ENCODE assay signal across 18 cellular contexts in genomic region chr6:20162515-20162914, GRCh38. TPM values are rescaled to one million over a fixed set of nuclear protein-coding genes. Genes with fewer than 3 reads are reported as not detected.
A peak's percentile ranks its signal among the peaks of the same experiment; 100 is the strongest.
DNase-seq lines count a peak whose midpoint lies in the region; ATAC-seq, FAIRE-seq and TF ChIP-seq lines count a peak whose summit lies in the region.
"Had no signal": no experiment of that assay in that cellular context is flagged by ENCODE, and none has a peak within 500 bp of the region (broad histone marks: within the 10 kb centered on the region; RNA-seq: fewer than 3 reads in every experiment).

No MANE protein-coding gene starts in this region.

- no peak overlapping the region for H3K4me3 ChIP-seq in GM12878
- H3K4me3 ChIP-seq: GM23338, HAP-1 had no signal

- peaks cover 0 to 3% of the 10 kb centered on the region in 2 experiments; a peak in 3 of 4 replicates for H3K36me3 ChIP-seq in GM12878 (ENCODE audit: control insufficient read depth in 2 of 2, insufficient read depth in 2 of 2, low read length in 1 of 2)
- H3K36me3 ChIP-seq: HAP-1 had no signal

- no peaks in the 10 kb centered on the region for H4K20me1 ChIP-seq in GM12878 (ENCODE audit: control insufficient read depth, insufficient read depth)
- no peaks in the 10 kb centered on the region for H4K20me1 ChIP-seq in H9 (ENCODE audit: control insufficient read depth, insufficient read depth, insufficient read length)

- CTCF ChIA-PET in GM12878 (lab: Yijun Ruan, JAX), result interaction anchor here (0.8 kb wide), 1 partner anchor 128 kb away, joined by 3 read pairs; no protein-coding TSS in a partner anchor

- H3K4me3 Mint-ChIP-seq in H9, result no peak overlapping the region
- H3K4me3 Mint-ChIP-seq: CD4-positive, alpha-beta memory T cell; GM23338; HFFc6 had no signal

- TF ChIP-seq POLR2A in GM12878 (IDR thresholded peaks at IDR 0.05; ENCODE audit: low read depth, low read length), result no peak

- H3K18ac ChIP-seq in H9 (ENCODE audit: insufficient read length, low read depth, low read length), result no peak overlapping the region

- POLR2A ChIA-PET in GM12878 (lab: Charles Lee), result no interaction called here

- no peaks in the 10 kb centered on the region for H3K9me3 Mint-ChIP-seq in H9
- H3K9me3 Mint-ChIP-seq: CD4-positive, alpha-beta memory T cell; GM23338; HFFc6 had no signal

- no peak overlapping the region for H2BK120ac ChIP-seq in H9 (ENCODE audit: low read depth, low read length, poor library complexity, severe bottlenecking)

- H3K4me2 ChIP-seq in GM12878 (ENCODE audit: control insufficient read depth, insufficient read depth) (no peak overlapping the region), H9 (ENCODE audit: insufficient read depth, insufficient read length, low read length) (no peak overlapping the region)
- H3K4me2 ChIP-seq: GM23338 had no signal

- WGBS in GM12878 (ENCODE audit: insufficient coverage, insufficient replicate concordance, low lambda C conversion rate, missing lambda C conversion rate), result 25% methylated on average over 2 of the region's 2 CpGs
- WGBS in H9 (ENCODE audit: extremely low coverage, insufficient read length, low lambda C conversion rate), result no CpG with 5 or more reads among the region's 2 CpGs

- H3K9me3 ChIP-seq in GM12878 (replicated peaks; ENCODE audit: control insufficient read depth, insufficient read depth, low read length) (no peaks in the 10 kb centered on the region; the same call in 1 of the 3 replicates), H9 (ENCODE audit: control insufficient read depth, low read depth, low read length) (no peaks in the 10 kb centered on the region)
- H3K9me3 ChIP-seq: Caco-2, HAP-1 had no signal

- H3K23ac ChIP-seq in H9 (ENCODE audit: insufficient read length, low read depth, low read length), result no peak overlapping the region

- SMC1A ChIA-PET in GM12878 (lab: Charles Lee; ENCODE audit: uncharacterized antibody, unreplicated experiment), result interaction anchor here (0.9 to 1.5 kb wide), 3 partner anchors 9 to 40 kb away, joined by 3 to 5 read pairs (median 3); no protein-coding TSS in a partner anchor

- no peaks in the 10 kb centered on the region for H3K27me3 ChIP-seq in GM12878 (replicated peaks in 1 of 2; ENCODE audit: control insufficient read depth in 2 of 2, insufficient read depth in 2 of 2, low read length in 1 of 2)
- no peaks in the 10 kb centered on the region for H3K27me3 ChIP-seq in H9 (ENCODE audit: insufficient read depth, low read length)

- peak; percentile 23 for FAIRE-seq in GM12878 (lab: Jason Lieb, UNC)
- FAIRE-seq: G401.6, GM12891, GM18507 had no signal

- intact Hi-C loops in GM12878 (cut with micrococcal nuclease; ENCODE audit: unreplicated experiment), result no loop called here

- H3K4ac ChIP-seq in H9 (ENCODE audit: low read depth, low read length), result no peak overlapping the region

- H2AFZ ChIP-seq in GM12878 (ENCODE audit: control insufficient read depth, low read depth, low read length) (no peak overlapping the region), H9 (ENCODE audit: low read length) (no peak overlapping the region)
- H2AFZ ChIP-seq: GM23338 had no signal

- no peak overlapping the region for H3K14ac ChIP-seq in H9 (ENCODE audit: insufficient read depth, low read length)

- in situ Hi-C loops in GM12878 (cut with MboI), result no loop called here

- DNase-seq in GM12878 (ENCODE audit: low read depth, low spot score) (no peak), H9 (no peak), COLO668 (lab: John Stamatoyannopoulos, UW; ENCODE audit: unreplicated experiment) (no peak), NCI-H69 (lab: John Stamatoyannopoulos, UW) (no peak)
- DNase-seq: C1 segment of cervical spinal cord; Caco-2; CD4-positive, alpha-beta memory T cell; DMS153; DND-41; HFFc6 had no signal

- RAD21 ChIA-PET in GM12878 (lab: Charles Lee; ENCODE audit: unreplicated experiment), result no interaction called here

- H4K5ac ChIP-seq in H9 (ENCODE audit: insufficient read length, low read depth, low read length), result no peak overlapping the region

- H2BK20ac ChIP-seq in H9 (ENCODE audit: low read depth, low read length, poor library complexity, severe bottlenecking), result no peak overlapping the region

- no peak overlapping the region for H4K91ac ChIP-seq in H9 (ENCODE audit: insufficient read length, low read depth, low read length)

- TF ChIP-seq CTCF in GM12878 (IDR thresholded peaks at IDR 0.05 in 2 of 3, conservative IDR thresholded peaks at IDR 0.05 in 1 of 3; ENCODE audit: control insufficient read depth in 2 of 3, extremely low read depth in 1 of 3, insufficient read depth in 1 of 3, low read depth in 3 of 3, low read length in 3 of 3) (no peak), H9 (conservative IDR thresholded peaks at IDR 0.05) (no peak)

- no peak overlapping the region for H3K9ac ChIP-seq in GM12878 (ENCODE audit: control insufficient read depth, insufficient read depth, low read length)
- no peak overlapping the region for H3K9ac ChIP-seq in H9 (ENCODE audit: extremely low read depth, insufficient read length, low read length)

- H2AK5ac ChIP-seq in H9 (ENCODE audit: insufficient read length, low read length), result no peak overlapping the region

- H3T11ph ChIP-seq in H9 (ENCODE audit: low read length), result no peak overlapping the region

- no peak for TF ChIP-seq RAD21 in GM12878 (IDR thresholded peaks at IDR 0.05; ENCODE audit: insufficient read depth, low read depth, low read length)

- no peak overlapping the region for H2BK5ac ChIP-seq in H9 (ENCODE audit: insufficient read length, low read length)

- H3K79me2 ChIP-seq in GM12878 (ENCODE audit: control insufficient read depth, insufficient read depth, low read length) (peaks cover 2% of the 10 kb centered on the region; the same call in 1 of the 2 replicates), H9 (ENCODE audit: insufficient read depth, low read length) (no peaks in the 10 kb centered on the region; the same call in 1 of the 2 replicates)

- no peak overlapping the region for H2BK15ac ChIP-seq in H9 (ENCODE audit: low read depth, low read length)

- no peaks in the 10 kb centered on the region for H3K27me3 Mint-ChIP-seq in H9 (ENCODE audit: low read depth)
- H3K27me3 Mint-ChIP-seq: CD4-positive, alpha-beta memory T cell had no signal

- BruUV-seq in GM12878 (replicated peaks; lab: Mats Ljungman, UMichigan), result no TSS peak

- peaks cover 3% of the 10 kb centered on the region for H3K79me1 ChIP-seq in H9 (ENCODE audit: insufficient read depth, low read depth, low read length, poor library complexity, severe bottlenecking)

- H3K4me1 ChIP-seq in GM12878 (ENCODE audit: control insufficient read depth, insufficient read depth, low read length), result no peaks in the 10 kb centered on the region
- H3K4me1 ChIP-seq in H9 (ENCODE audit: insufficient read depth, low read length), result peaks cover 9% of the 10 kb centered on the region; the same call in 1 of the 2 replicates
- H3K4me1 ChIP-seq: Caco-2 had no signal

- H4K8ac ChIP-seq in H9 (replicated peaks; ENCODE audit: insufficient read length, low read depth, low read length), result no peak overlapping the region

- no peak overlapping the region for H2BK12ac ChIP-seq in H9 (ENCODE audit: insufficient read length, low read depth, low read length)

- H3K27ac ChIP-seq in GM12878 (ENCODE audit: control insufficient read depth, insufficient read depth), result no peak overlapping the region
- H3K27ac ChIP-seq in H9 (ENCODE audit: insufficient read length, low read depth, low read length), result no peak overlapping the region

- no peaks in the 10 kb centered on the region for H3K23me2 ChIP-seq in H9 (ENCODE audit: insufficient read length, low read depth, low read length, poor library complexity, severe bottlenecking)

- ATAC-seq in HG02852 (IDR thresholded peaks at IDR 0.05; ENCODE audit: unreplicated experiment) (peak; percentile 57), HG03039 (IDR thresholded peaks at IDR 0.05; ENCODE audit: unreplicated experiment) (peak; percentile 55), GM12878 (peak; percentile 39; the same call in 2 of the 3 replicates), HG03025 (IDR thresholded peaks at IDR 0.05; ENCODE audit: low FRiP score, unreplicated experiment) (no peak)
- ATAC-seq: GM23338 had no signal

- H3K4me1 Mint-ChIP-seq in H9, result peaks cover 17 to 23% of the 10 kb centered on the region in 2 experiments

- no peak overlapping the region for H3K56ac ChIP-seq in H9 (ENCODE audit: insufficient read length, low read depth, low read length)

- no peaks in the 10 kb centered on the region for H3K36me3 Mint-ChIP-seq in H9 (ENCODE audit: insufficient read depth in 1 of 3, low read depth in 3 of 3)

- TF ChIP-seq EP300 in GM12878 (IDR thresholded peaks at IDR 0.05; ENCODE audit: borderline replicate concordance in 1 of 2, control insufficient read depth in 1 of 2, low read depth in 2 of 2, low read length in 2 of 2), result no peak

- no peak overlapping the region; a peak in 1 of 7 replicates for H3K27ac Mint-ChIP-seq in H9
- H3K27ac Mint-ChIP-seq: GM23338, HFFc6 had no signal

TF ChIP-seq in GM12878, 131 proteins besides CTCF, POLR2A, EP300 and RAD21 (continues in another document):
- no peak for TF ChIP-seq CBFB (IDR thresholded peaks at IDR 0.05; ENCODE audit: low read depth)

RNA-seq across cellular contexts. Expression of gene MBOAT1, which starts 49.8 kb away (rescaled TPM):
- total RNA-seq in GM12878 (2013; cell fraction: nucleolus; rRNA removed), result 52.4 and 54.2 TPM in 2 replicates
- total RNA-seq in GM12878 (2014; rRNA removed) (21.0 and 22.7 TPM in 2 replicates), GM12878 (2014; rRNA removed; fragmentation: Illumina TruSeq; extraction: Trizol) (17.0 and 17.2 TPM in 2 replicates), GM12878 (2021) (18.2 and 19.3 TPM in 2 replicates), H9 (2021) (9.6 and 9.9 TPM in 2 replicates)
- 7.0 TPM for polyA plus RNA-seq in GM12878 (2011; ENCODE audit: low read depth)
- polyA plus RNA-seq in GM12878 (2011; rRNA removed) (13.9 and 16.1 TPM in 2 replicates), GM12878 (2014; fragmentation: Illumina TruSeq; extraction: Trizol) (13.3 and 20.8 TPM in 2 replicates), GM12878 (2014; fragmentation: Nextera tagmentation; extraction: Ambion mirVana) (under 1 TPM; 0.39 to 0.44 TPM), GM12878 (2014; rRNA removed) (7.6 and 9.9 TPM in 2 replicates), GM12878 (2016; fragmentation: Nextera tagmentation; extraction: Ambion mirVana) (1 to 10 TPM; 4.6 to 7.7 TPM)
- polyA plus RNA-seq in GM12878 (2011; cell fraction: cytosol; rRNA removed), result 9.0 and 11.4 TPM in 2 replicates
- 17.9 and 22.1 TPM in 2 replicates for polyA plus RNA-seq in GM12878 (2011; cell fraction: nucleus; rRNA removed)
- polyA plus RNA-seq in GM12878 (2012), result 6.3 and 9.0 TPM in 2 replicates
- 33.9 and 34.7 TPM in 2 replicates for polyA minus RNA-seq in GM12878 (2011; rRNA and poly(A)+ RNA removed)
- polyA minus RNA-seq in GM12878 (2011; cell fraction: cytosol; rRNA and poly(A)+ RNA removed), result 17.2 and 17.4 TPM in 2 replicates
- 17.4 and 22.4 TPM in 2 replicates for polyA minus RNA-seq in GM12878 (2011; cell fraction: nucleus; rRNA and poly(A)+ RNA removed)
